ENCODE assay signal across 10 cellular contexts in the genomic region with DNA sequence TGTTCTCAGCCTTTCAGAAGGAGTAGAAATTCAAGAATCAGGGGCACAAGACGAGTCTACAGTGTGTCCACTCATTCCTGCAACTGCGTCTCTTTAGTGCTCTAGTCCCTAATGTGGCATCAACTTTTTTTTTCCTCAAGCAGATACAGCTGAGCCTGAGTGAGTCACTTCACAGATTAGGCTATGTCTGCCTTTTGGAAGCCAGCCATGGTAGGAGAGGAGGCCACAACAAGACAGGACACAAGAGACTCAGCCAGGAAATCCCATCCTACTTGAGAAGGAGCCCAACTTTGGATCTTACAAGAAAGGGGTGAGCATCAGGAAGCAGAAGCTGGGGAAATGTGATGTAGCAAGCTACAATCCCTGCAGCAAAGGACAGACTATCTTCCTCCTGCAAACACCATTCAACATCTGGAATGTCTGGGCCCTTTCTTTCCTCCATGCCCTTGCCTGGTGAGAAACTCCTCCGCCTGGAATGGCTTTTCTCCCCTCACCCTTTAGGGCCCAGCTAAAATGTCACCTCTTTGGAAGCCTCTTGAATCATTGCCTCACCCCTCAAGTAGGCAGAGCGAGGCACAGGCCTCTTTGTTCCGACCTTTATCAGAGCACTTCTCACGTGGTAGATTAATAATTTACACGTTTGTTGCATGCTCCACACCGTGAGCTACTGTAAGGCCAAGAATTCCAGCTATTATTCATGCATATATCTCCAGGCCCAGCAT.
DNase-seq lines count a peak whose midpoint lies in the region; ATAC-seq lines count a peak whose summit lies in the region.
"Had no signal": no experiment of that assay in that cellular context is flagged by ENCODE, and none has a peak within 500 bp of the region (broad histone marks: within the 10 kb centered on the region; RNA-seq: fewer than 3 reads in every experiment).

No MANE protein-coding gene starts in this region.

- H3K27ac Mint-ChIP-seq in activated CD8-positive, alpha-beta T cell treated with anti-CD3 and anti-CD28 coated beads, Interleukin-2, amount 10 ng/mL, durations not matched to agents 7 days and 5 days: no peak overlapping the region
- H3K27ac Mint-ChIP-seq: CD4-positive, alpha-beta T cell had no signal

- POLR2A ChIA-PET in activated CD8-positive, alpha-beta T cell treated with anti-CD3 and anti-CD28 coated beads, Interleukin-2, amount 10 ng/mL, durations not matched to agents 7 days and 5 days (lab: Charles Lee): no interaction called here

- CTCF ChIA-PET in activated CD8-positive, alpha-beta T cell treated with anti-CD3 and anti-CD28 coated beads, Interleukin-2, amount 10 ng/mL, durations not matched to agents 7 days and 5 days (lab: Charles Lee): no interaction called here

- H3K36me3 Mint-ChIP-seq in activated CD8-positive, alpha-beta T cell treated with anti-CD3 and anti-CD28 coated beads, Interleukin-2, amount 10 ng/mL, durations not matched to agents 7 days and 5 days (ENCODE audit: low read depth): no peaks in the 10 kb centered on the region

- no peaks in the 10 kb centered on the region for H3K9me3 Mint-ChIP-seq in activated CD8-positive, alpha-beta T cell treated with anti-CD3 and anti-CD28 coated beads, Interleukin-2, amount 10 ng/mL, durations not matched to agents 7 days and 5 days (ENCODE audit: insufficient read depth)
- H3K9me3 Mint-ChIP-seq: CD4-positive, alpha-beta T cell had no signal

- no peaks in the 10 kb centered on the region for H3K27me3 Mint-ChIP-seq in activated CD8-positive, alpha-beta T cell treated with anti-CD3 and anti-CD28 coated beads, Interleukin-2, amount 10 ng/mL, durations not matched to agents 7 days and 5 days (ENCODE audit: low read depth)
- H3K27me3 Mint-ChIP-seq: CD4-positive, alpha-beta T cell had no signal

- H3K4me3 Mint-ChIP-seq in activated CD8-positive, alpha-beta T cell treated with anti-CD3 and anti-CD28 coated beads, Interleukin-2, amount 10 ng/mL, durations not matched to agents 7 days and 5 days: no peak overlapping the region
- H3K4me3 Mint-ChIP-seq: CD4-positive, alpha-beta T cell had no signal

- H3K4me1 Mint-ChIP-seq in activated CD8-positive, alpha-beta T cell treated with anti-CD3 and anti-CD28 coated beads, Interleukin-2, amount 10 ng/mL, durations not matched to agents 7 days and 5 days (ENCODE audit: low read depth): no peaks in the 10 kb centered on the region

- peak; percentile 73 for DNase-seq in AG08396 (ENCODE audit: low spot score)
- DNase-seq in NCI-H226: peak; percentile 45
- peak; percentile 80 for DNase-seq in fibroblast of gingiva (ENCODE audit: low read depth)
- peak; percentile 91 for DNase-seq in myocyte (ENCODE audit: low read depth)
- DNase-seq in activated CD8-positive, alpha-beta T cell treated with anti-CD3 and anti-CD28 coated beads, Interleukin-2, amount 10 ng/mL, durations not matched to agents 7 days and 5 days: no peak
- DNase-seq in putamen (ENCODE audit: low spot score): no peak
- DNase-seq: activated CD8-positive, alpha-beta memory T cell treated with anti-CD3 and anti-CD28 coated beads, Interleukin-2, amount 50 U/mL, for 48 hours; CD4-positive, alpha-beta T cell had no signal

- no peak for ATAC-seq in HG02763 (IDR thresholded peaks at IDR 0.05; ENCODE audit: unreplicated experiment)
- no peak for ATAC-seq in HG02571 (IDR thresholded peaks at IDR 0.05; ENCODE audit: unreplicated experiment)
- no peak for ATAC-seq in activated CD8-positive, alpha-beta T cell treated with anti-CD3 and anti-CD28 coated beads, Interleukin-2, amount 10 ng/mL, durations not matched to agents 7 days and 5 days

Comparison
In these comparisons a context has a peak if more than half of its experiments do, and no peak if none do; other contexts are left out.
1. DNase-seq: peak in AG08396 (single experiment), NCI-H226 (single experiment), fibroblast of gingiva (single experiment) and myocyte (single experiment); none in activated CD8-positive, alpha-beta T cell treated with anti-CD3 and anti-CD28 coated beads, Interleukin-2, amount 10 ng/mL, durations not matched to agents 7 days and 5 days (single experiment) and putamen (single experiment).